In the genomic region with DNA sequence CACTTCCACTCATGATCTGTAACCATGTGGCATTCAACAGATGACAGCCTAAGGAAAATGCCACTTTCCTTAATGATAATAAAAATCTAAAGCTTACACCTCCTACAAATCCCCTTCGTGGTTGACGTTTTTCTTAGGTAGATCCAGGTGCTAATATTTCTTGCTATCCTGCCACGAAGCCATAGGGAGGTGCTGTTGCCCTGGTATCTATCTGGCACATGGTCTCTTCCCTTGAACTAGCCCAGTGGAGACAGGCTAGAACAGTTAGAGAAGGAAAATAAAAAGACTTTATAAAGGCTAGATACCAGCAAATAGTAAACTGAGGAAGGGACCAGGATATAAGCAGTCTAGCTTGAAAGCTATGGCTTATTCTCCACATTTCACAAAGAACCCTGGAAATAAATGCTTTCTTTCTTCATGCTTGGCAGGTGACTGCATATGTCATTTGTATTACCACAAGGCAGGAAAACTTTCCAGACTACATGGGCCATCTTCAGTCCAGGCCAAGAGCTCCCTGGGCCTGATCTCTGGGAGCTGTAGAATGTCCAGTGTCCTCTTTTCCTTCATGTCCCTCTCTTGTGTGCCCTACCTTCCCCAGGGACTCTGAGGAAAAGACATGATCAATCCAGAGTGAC, we compare ENCODE assay signal across 9 cellular contexts. TPM values are rescaled to one million over a fixed set of nuclear protein-coding genes. Genes with fewer than 3 reads are reported as not detected.
DNase-seq lines count a peak whose midpoint lies in the region; ATAC-seq and TF ChIP-seq lines count a peak whose summit lies in the region.
"Had no signal": no experiment of that assay in that cellular context is flagged by ENCODE, and none has a peak within 500 bp of the region (broad histone marks: within the 10 kb centered on the region; RNA-seq: fewer than 3 reads in every experiment).

No MANE protein-coding gene starts in this region.

- no peaks in the 10 kb centered on the region for H3K36me3 Mint-ChIP-seq in activated T-cell treated with anti-CD3 and anti-CD28 coated beads, Interleukin-2, amount 50 U/mL, for 72 hours (ENCODE audit: insufficient read depth in 2 of 2)
- no peaks in the 10 kb centered on the region for H3K36me3 Mint-ChIP-seq in activated T-cell treated with anti-CD3 and anti-CD28 coated beads, Interleukin-2, amount 50 U/mL, for 4 hours (ENCODE audit: insufficient read depth)
- H3K36me3 Mint-ChIP-seq in activated B cell treated with CpG ODN at 0.5 μM for 24 hours (ENCODE audit: low read depth), result no peaks in the 10 kb centered on the region

- peaks cover 12% of the 10 kb centered on the region for H3K27me3 Mint-ChIP-seq in activated T-cell treated with anti-CD3 and anti-CD28 coated beads, Interleukin-2, amount 50 U/mL, for 72 hours (ENCODE audit: low read depth)
- H3K27me3 Mint-ChIP-seq in activated T-cell treated with anti-CD3 and anti-CD28 coated beads, Interleukin-2, amount 50 U/mL, for 4 hours (ENCODE audit: low read depth), result peaks cover 11% of the 10 kb centered on the region
- H3K27me3 Mint-ChIP-seq in activated B cell treated with CpG ODN at 0.5 μM for 24 hours, result peaks cover 12% of the 10 kb centered on the region

- H3K36me3 ChIP-seq in liver (ENCODE audit: control insufficient read depth in 4 of 4, insufficient read depth in 3 of 4, low read depth in 1 of 4, low read length in 3 of 4), result no peaks in the 10 kb centered on the region

- H3K4me3 ChIP-seq in liver (ENCODE audit: low read depth in 1 of 3, low read length in 3 of 3), result no peak overlapping the region

- no peak overlapping the region for H3K9ac ChIP-seq in liver (ENCODE audit: low read depth in 1 of 2, low read length in 2 of 2)

- CTCF ChIA-PET in activated B cell treated with CpG ODN at 0.5 μM for 24 hours (lab: Charles Lee), result interaction anchor here (0.6 to 1.6 kb wide), 5 partner anchors 62 to 429 kb away, joined by 3 to 4 read pairs (median 3); no protein-coding TSS in a partner anchor

- DNase-seq in activated T-cell treated with anti-CD3 and anti-CD28 coated beads, Interleukin-2, amount 50 U/mL, for 72 hours, result peak; percentile 4 to 11
- no peak for DNase-seq in activated T-cell treated with anti-CD3 and anti-CD28 coated beads, Interleukin-2, amount 50 U/mL, for 4 hours
- peak; percentile 39 for DNase-seq in NCI-H1092 treated with DMSO at 0.1 percent for 48 hours (lab: John Stamatoyannopoulos, UW)
- no peak for DNase-seq in activated B cell treated with CpG ODN at 0.5 μM for 24 hours
- DNase-seq in NCI-H2227 treated with DMSO at 0.1 percent for 48 hours (lab: John Stamatoyannopoulos, UW), result no peak
- no peak for DNase-seq in activated CD8-positive, alpha-beta memory T cell treated with anti-CD3 and anti-CD28 coated beads, Interleukin-2, amount 50 U/mL, for 48 hours

- H3K9me3 Mint-ChIP-seq in activated T-cell treated with anti-CD3 and anti-CD28 coated beads, Interleukin-2, amount 50 U/mL, for 72 hours, result no peaks in the 10 kb centered on the region
- no peaks in the 10 kb centered on the region for H3K9me3 Mint-ChIP-seq in activated T-cell treated with anti-CD3 and anti-CD28 coated beads, Interleukin-2, amount 50 U/mL, for 4 hours
- H3K9me3 Mint-ChIP-seq in activated B cell treated with CpG ODN at 0.5 μM for 24 hours, result peaks cover 6% of the 10 kb centered on the region

- H3K27ac Mint-ChIP-seq in activated T-cell treated with anti-CD3 and anti-CD28 coated beads, Interleukin-2, amount 50 U/mL, for 72 hours, result no peak overlapping the region
- H3K27ac Mint-ChIP-seq in activated B cell treated with CpG ODN at 0.5 μM for 24 hours, result no peak overlapping the region

- POLR2A ChIA-PET in activated B cell treated with CpG ODN at 0.5 μM for 24 hours (lab: Charles Lee), result no interaction called here

- H3K27ac ChIP-seq in liver (ENCODE audit: low read depth in 1 of 2, low read length in 2 of 2), result no peak overlapping the region

- TF ChIP-seq CTCF in activated B cell treated with CpG ODN at 0.5 μM for 24 hours (IDR thresholded peaks at IDR 0.05) (no peak), liver (IDR thresholded peaks at IDR 0.05; ENCODE audit: low read depth, low read length, missing input control) (peak; percentile 25)

- H3K27me3 ChIP-seq in liver (ENCODE audit: control insufficient read depth in 4 of 4, insufficient read depth in 4 of 4, low read length in 3 of 4), result no peaks in the 10 kb centered on the region

- no peak overlapping the region for H3K4me3 Mint-ChIP-seq in activated T-cell treated with anti-CD3 and anti-CD28 coated beads, Interleukin-2, amount 50 U/mL, for 72 hours
- no peak overlapping the region for H3K4me3 Mint-ChIP-seq in activated T-cell treated with anti-CD3 and anti-CD28 coated beads, Interleukin-2, amount 50 U/mL, for 4 hours
- no peak overlapping the region for H3K4me3 Mint-ChIP-seq in activated B cell treated with CpG ODN at 0.5 μM for 24 hours

- H3K4me1 Mint-ChIP-seq in activated T-cell treated with anti-CD3 and anti-CD28 coated beads, Interleukin-2, amount 50 U/mL, for 72 hours (ENCODE audit: low read depth), result no peaks in the 10 kb centered on the region
- H3K4me1 Mint-ChIP-seq in activated T-cell treated with anti-CD3 and anti-CD28 coated beads, Interleukin-2, amount 50 U/mL, for 4 hours (ENCODE audit: low read depth), result no peaks in the 10 kb centered on the region
- H3K4me1 Mint-ChIP-seq in activated B cell treated with CpG ODN at 0.5 μM for 24 hours, result no peaks in the 10 kb centered on the region

- intact Hi-C loops in activated B cell treated with CpG ODN at 0.5 μM for 24 hours (cut with micrococcal nuclease), result loop anchor here (1.0 to 2.0 kb wide), 5 partner anchors 207 to 349 kb away; partner anchors contain the start of genes CHPT1 and GNPTAB

- WGBS in liver, result 14% methylated on average over 3 of the region's 3 CpGs

- ATAC-seq in activated T-cell treated with anti-CD3 and anti-CD28 coated beads, Interleukin-2, amount 50 U/mL, for 72 hours (replicated peaks in 1 of 2), result peak; percentile 39 to 69
- ATAC-seq in activated T-cell treated with anti-CD3 and anti-CD28 coated beads, Interleukin-2, amount 50 U/mL, for 4 hours, result no peak
- ATAC-seq in activated B cell treated with CpG ODN at 0.5 μM for 24 hours (ENCODE audit: low read depth), result peak; percentile 61
- ATAC-seq in GM18861 (IDR thresholded peaks at IDR 0.05; ENCODE audit: unreplicated experiment), result no peak

- no peaks in the 10 kb centered on the region for H3K9me3 ChIP-seq in liver (ENCODE audit: control insufficient read depth in 4 of 4, low read length in 3 of 4)

- TF ChIP-seq RAD21 in liver (IDR thresholded peaks at IDR 0.05), result peak; percentile 61 to 73

- peaks cover 0 to 3% (median 0%) of the 10 kb centered on the region in 4 donors for H3K4me1 ChIP-seq in liver (ENCODE audit: control insufficient read depth in 4 of 4, insufficient read depth in 4 of 4, low read length in 3 of 4)

TF ChIP-seq in liver, 16 proteins besides CTCF, POLR2A, EP300 and RAD21 (continues in another document):
- no peak for TF ChIP-seq SP1 (IDR thresholded peaks at IDR 0.05)
- TF ChIP-seq FOXA2 (IDR thresholded peaks at IDR 0.05), result no peak
- TF ChIP-seq, protein P1, sequence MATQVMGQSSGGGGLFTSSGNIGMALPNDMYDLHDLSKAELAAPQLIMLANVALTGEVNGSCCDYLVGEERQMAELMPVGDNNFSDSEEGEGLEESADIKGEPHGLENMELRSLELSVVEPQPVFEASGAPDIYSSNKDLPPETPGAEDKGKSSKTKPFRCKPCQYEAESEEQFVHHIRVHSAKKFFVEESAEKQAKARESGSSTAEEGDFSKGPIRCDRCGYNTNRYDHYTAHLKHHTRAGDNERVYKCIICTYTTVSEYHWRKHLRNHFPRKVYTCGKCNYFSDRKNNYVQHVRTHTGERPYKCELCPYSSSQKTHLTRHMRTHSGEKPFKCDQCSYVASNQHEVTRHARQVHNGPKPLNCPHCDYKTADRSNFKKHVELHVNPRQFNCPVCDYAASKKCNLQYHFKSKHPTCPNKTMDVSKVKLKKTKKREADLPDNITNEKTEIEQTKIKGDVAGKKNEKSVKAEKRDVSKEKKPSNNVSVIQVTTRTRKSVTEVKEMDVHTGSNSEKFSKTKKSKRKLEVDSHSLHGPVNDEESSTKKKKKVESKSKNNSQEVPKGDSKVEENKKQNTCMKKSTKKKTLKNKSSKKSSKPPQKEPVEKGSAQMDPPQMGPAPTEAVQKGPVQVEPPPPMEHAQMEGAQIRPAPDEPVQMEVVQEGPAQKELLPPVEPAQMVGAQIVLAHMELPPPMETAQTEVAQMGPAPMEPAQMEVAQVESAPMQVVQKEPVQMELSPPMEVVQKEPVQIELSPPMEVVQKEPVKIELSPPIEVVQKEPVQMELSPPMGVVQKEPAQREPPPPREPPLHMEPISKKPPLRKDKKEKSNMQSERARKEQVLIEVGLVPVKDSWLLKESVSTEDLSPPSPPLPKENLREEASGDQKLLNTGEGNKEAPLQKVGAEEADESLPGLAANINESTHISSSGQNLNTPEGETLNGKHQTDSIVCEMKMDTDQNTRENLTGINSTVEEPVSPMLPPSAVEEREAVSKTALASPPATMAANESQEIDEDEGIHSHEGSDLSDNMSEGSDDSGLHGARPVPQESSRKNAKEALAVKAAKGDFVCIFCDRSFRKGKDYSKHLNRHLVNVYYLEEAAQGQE (IDR thresholded peaks at IDR 0.05), result no peak
- TF ChIP-seq NR2F2 (IDR thresholded peaks at IDR 0.05), result no peak
- no peak for TF ChIP-seq HNF4A (conservative IDR thresholded peaks at IDR 0.05)
- no peak for TF ChIP-seq TAF1 (conservative IDR thresholded peaks at IDR 0.05)
- TF ChIP-seq JUND (IDR thresholded peaks at IDR 0.05), result no peak
- no peak for TF ChIP-seq EGR1 (IDR thresholded peaks at IDR 0.05; ENCODE audit: low read depth in 2 of 2)
- TF ChIP-seq MAX (IDR thresholded peaks at IDR 0.05), result no peak
- TF ChIP-seq, protein P2, sequence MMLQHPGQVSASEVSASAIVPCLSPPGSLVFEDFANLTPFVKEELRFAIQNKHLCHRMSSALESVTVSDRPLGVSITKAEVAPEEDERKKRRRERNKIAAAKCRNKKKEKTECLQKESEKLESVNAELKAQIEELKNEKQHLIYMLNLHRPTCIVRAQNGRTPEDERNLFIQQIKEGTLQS (IDR thresholded peaks at IDR 0.05), result no peak
- no peak for TF ChIP-seq YY1 (IDR thresholded peaks at IDR 0.05)

RNA-seq across cellular contexts. Expression of gene SPIC, which starts 15.3 kb away (rescaled TPM):
- not detected for total RNA-seq in activated T-cell treated with anti-CD3 and anti-CD28 coated beads, Interleukin-2, amount 50 U/mL, for 72 hours
- not detected for total RNA-seq in activated T-cell treated with anti-CD3 and anti-CD28 coated beads, Interleukin-2, amount 50 U/mL, for 4 hours
- 0.27 and 0.37 TPM in 2 replicates for total RNA-seq in activated B cell treated with CpG ODN at 0.5 μM for 24 hours
- total RNA-seq in liver, result 10 to 100 TPM in 1 of 2 donors, 1 to 10 TPM in 1; 2.3 to 17.7 TPM
- 1 to 10 TPM in 1 of 2 donors, under 1 TPM in 1; 0.32 to 1.2 TPM for polyA plus RNA-seq in liver
- total RNA-seq: activated CD8-positive, alpha-beta memory T cell treated with anti-CD3 and anti-CD28 coated beads for 36 hours had no signal

Comparison
In these comparisons a context has a peak if more than half of its experiments do, and no peak if none do; other contexts are left out.
1. ATAC-seq: peak in activated T-cell treated with anti-CD3 and anti-CD28 coated beads, Interleukin-2, amount 50 U/mL, for 72 hours (2 of 2) and activated B cell treated with CpG ODN at 0.5 μM for 24 hours (single experiment); none in activated T-cell treated with anti-CD3 and anti-CD28 coated beads, Interleukin-2, amount 50 U/mL, for 4 hours (0 of 2) and GM18861 (single experiment).
2. DNase-seq: peak in activated T-cell treated with anti-CD3 and anti-CD28 coated beads, Interleukin-2, amount 50 U/mL, for 72 hours (2 of 2) and NCI-H1092 treated with DMSO at 0.1 percent for 48 hours (single experiment); none in activated T-cell treated with anti-CD3 and anti-CD28 coated beads, Interleukin-2, amount 50 U/mL, for 4 hours (single experiment), activated B cell treated with CpG ODN at 0.5 μM for 24 hours (single experiment), NCI-H2227 treated with DMSO at 0.1 percent for 48 hours (single experiment) and activated CD8-positive, alpha-beta memory T cell treated with anti-CD3 and anti-CD28 coated beads, Interleukin-2, amount 50 U/mL, for 48 hours (single experiment).